ENCODE assay signal across 42 cellular contexts in genomic region chr3:122332551-122332950, GRCh38. TPM values are rescaled to one million over a fixed set of nuclear protein-coding genes. Genes with fewer than 3 reads are reported as not detected.
"Had no signal": no experiment of that assay in that cellular context is flagged by ENCODE, and none has a peak within 500 bp of the region (broad histone marks: within the 10 kb centered on the region; RNA-seq: fewer than 3 reads in every experiment).

No MANE protein-coding gene starts in this region.

- H3K9me3 Mint-ChIP-seq: activated naive CD4-positive, alpha-beta T cell treated with anti-CD3 and anti-CD28 coated beads for 36 hours; activated naive CD4-positive, alpha-beta T cell treated with anti-CD3 and anti-CD28 coated beads, Interleukin-2, amount 10 ng/mL, durations not matched to agents 7 days and 5 days; activated naive CD4-positive, alpha-beta T cell treated with anti-CD3 and anti-CD28 coated beads, Interleukin-2, amount 50 U/mL, for 24 hours; activated naive CD4-positive, alpha-beta T cell treated with anti-CD3 and anti-CD28 coated beads, Interleukin-2, amount 50 U/mL, for 72 hours; activated naive CD8-positive, alpha-beta T cell treated with anti-CD3 and anti-CD28 coated beads for 36 hours; activated naive CD8-positive, alpha-beta T cell treated with anti-CD3 and anti-CD28 coated beads, Interleukin-2, amount 10 ng/mL, durations not matched to agents 7 days and 5 days; activated naive CD8-positive, alpha-beta T cell treated with anti-CD3 and anti-CD28 coated beads, Interleukin-2, amount 50 U/mL, for 24 hours; activated T-cell treated with anti-CD3 and anti-CD28 coated beads, Interleukin-2, amount 50 U/mL, for 24 hours; activated T-cell treated with anti-CD3 and anti-CD28 coated beads, Interleukin-2, amount 50 U/mL, for 4 hours; activated T-cell treated with anti-CD3 and anti-CD28 coated beads, Interleukin-2, amount 50 U/mL, for 72 hours; activated T-helper 1 cell treated with anti-CD3 and anti-CD28 coated beads, Interleukin-12 subunit alpha, Interleukin-12 subunit beta, Interleukin-2, Interleukin-4 antibody, amounts not matched to agents 30 ng/mL and 10 ng/mL and 1 ng/mL, durations not matched to agents 14 hours and 24 hours and 36 hours; activated T-helper 17 cell treated with anti-CD3 and anti-CD28 coated beads, Interleukin-2, amount 50 U/mL, for 72 hours; activated T-helper 2 cell treated with anti-CD3 and anti-CD28 coated beads, Interferon-gamma antibody, Interleukin-2, Interleukin-4, amounts not matched to agents 10 μg/mL and 5 μg/mL and 100 μg/mL, durations not matched to agents 14 hours and 24 hours and 36 hours; brain; central memory CD8-positive, alpha-beta T cell had no signal

- H3K27ac Mint-ChIP-seq: activated naive CD4-positive, alpha-beta T cell treated with anti-CD3 and anti-CD28 coated beads for 36 hours; activated naive CD4-positive, alpha-beta T cell treated with anti-CD3 and anti-CD28 coated beads, Interleukin-2, amount 10 ng/mL, durations not matched to agents 7 days and 5 days; activated naive CD4-positive, alpha-beta T cell treated with anti-CD3 and anti-CD28 coated beads, Interleukin-2, amount 50 U/mL, for 24 hours; activated naive CD4-positive, alpha-beta T cell treated with anti-CD3 and anti-CD28 coated beads, Interleukin-2, amount 50 U/mL, for 72 hours; activated naive CD8-positive, alpha-beta T cell; activated naive CD8-positive, alpha-beta T cell treated with anti-CD3 and anti-CD28 coated beads for 36 hours; activated naive CD8-positive, alpha-beta T cell treated with anti-CD3 and anti-CD28 coated beads, Interleukin-2, amount 10 ng/mL, durations not matched to agents 7 days and 5 days; activated naive CD8-positive, alpha-beta T cell treated with anti-CD3 and anti-CD28 coated beads, Interleukin-2, amount 50 U/mL, for 24 hours; activated T-cell treated with anti-CD3 and anti-CD28 coated beads, Interleukin-2, amount 50 U/mL, for 72 hours; activated T-helper 1 cell treated with anti-CD3 and anti-CD28 coated beads, Interleukin-12 subunit alpha, Interleukin-12 subunit beta, Interleukin-2, Interleukin-4 antibody, amounts not matched to agents 30 ng/mL and 10 ng/mL and 1 ng/mL, durations not matched to agents 14 hours and 24 hours and 36 hours; activated T-helper 17 cell treated with anti-CD3 and anti-CD28 coated beads, Interleukin-2, amount 50 U/mL, for 72 hours; activated T-helper 2 cell treated with anti-CD3 and anti-CD28 coated beads, Interferon-gamma antibody, Interleukin-2, Interleukin-4, amounts not matched to agents 10 μg/mL and 5 μg/mL and 100 μg/mL, durations not matched to agents 14 hours and 24 hours and 36 hours; brain had no signal

- H3K9me3 ChIP-seq: adrenal gland, ascending aorta, body of pancreas, breast epithelium had no signal

- H3K27ac ChIP-seq: adrenal gland, ascending aorta, body of pancreas, brain microvascular endothelial cell, breast epithelium, cardiac muscle cell had no signal

- H3K27me3 ChIP-seq: ascending aorta, body of pancreas, brain microvascular endothelial cell, breast epithelium, cardiac muscle cell had no signal

- H3K4me3 Mint-ChIP-seq: activated naive CD4-positive, alpha-beta T cell treated with anti-CD3 and anti-CD28 coated beads for 36 hours; activated naive CD4-positive, alpha-beta T cell treated with anti-CD3 and anti-CD28 coated beads, Interleukin-2, amount 10 ng/mL, durations not matched to agents 7 days and 5 days; activated naive CD4-positive, alpha-beta T cell treated with anti-CD3 and anti-CD28 coated beads, Interleukin-2, amount 50 U/mL, for 24 hours; activated naive CD8-positive, alpha-beta T cell; activated naive CD8-positive, alpha-beta T cell treated with anti-CD3 and anti-CD28 coated beads for 36 hours; activated naive CD8-positive, alpha-beta T cell treated with anti-CD3 and anti-CD28 coated beads, Interleukin-2, amount 10 ng/mL, durations not matched to agents 7 days and 5 days; activated naive CD8-positive, alpha-beta T cell treated with anti-CD3 and anti-CD28 coated beads, Interleukin-2, amount 50 U/mL, for 24 hours; activated T-cell treated with anti-CD3 and anti-CD28 coated beads, Interleukin-2, amount 50 U/mL, for 24 hours; activated T-cell treated with anti-CD3 and anti-CD28 coated beads, Interleukin-2, amount 50 U/mL, for 4 hours; activated T-cell treated with anti-CD3 and anti-CD28 coated beads, Interleukin-2, amount 50 U/mL, for 72 hours; activated T-helper 1 cell treated with anti-CD3 and anti-CD28 coated beads, Interleukin-12 subunit alpha, Interleukin-12 subunit beta, Interleukin-2, Interleukin-4 antibody, amounts not matched to agents 30 ng/mL and 10 ng/mL and 1 ng/mL, durations not matched to agents 14 hours and 24 hours and 36 hours; activated T-helper 17 cell treated with anti-CD3 and anti-CD28 coated beads, Interleukin-2, amount 50 U/mL, for 72 hours; brain; central memory CD8-positive, alpha-beta T cell had no signal

- H3K36me3 ChIP-seq: adrenal gland, ascending aorta, brain microvascular endothelial cell, breast epithelium, cardiac muscle cell had no signal

- H3K4me1 ChIP-seq: adrenal gland, ascending aorta, body of pancreas, breast epithelium had no signal

- DNase-seq: activated effector memory CD4-positive, alpha-beta T cell treated with anti-CD3 and anti-CD28 coated beads, Interleukin-2, amount 50 U/mL, for 16 hours; activated effector memory CD4-positive, alpha-beta T cell treated with Interleukin-2 at 50 U/mL for 16 hours; activated gamma-delta T cell; activated gamma-delta T cell treated with Interleukin-2 at 50 U/mL for 16 hours; activated naive CD4-positive, alpha-beta T cell; activated naive CD4-positive, alpha-beta T cell treated with anti-CD3 and anti-CD28 coated beads for 36 hours; activated naive CD4-positive, alpha-beta T cell treated with anti-CD3 and anti-CD28 coated beads, Interleukin-2, amount 10 ng/mL, durations not matched to agents 7 days and 5 days; activated naive CD4-positive, alpha-beta T cell treated with anti-CD3 and anti-CD28 coated beads, Interleukin-2, amount 50 U/mL, for 16 hours; activated naive CD4-positive, alpha-beta T cell treated with Interleukin-2 at 50 U/mL for 16 hours; activated naive CD8-positive, alpha-beta T cell treated with anti-CD3 and anti-CD28 coated beads for 36 hours; activated naive CD8-positive, alpha-beta T cell treated with anti-CD3 and anti-CD28 coated beads, Interleukin-2, amount 10 ng/mL, durations not matched to agents 7 days and 5 days; activated naive CD8-positive, alpha-beta T cell treated with anti-CD3 and anti-CD28 coated beads, Interleukin-2, amount 50 U/mL, for 24 hours; activated T-cell treated with anti-CD3 and anti-CD28 coated beads, Interleukin-2, amount 50 U/mL, for 1 hour; activated T-cell treated with anti-CD3 and anti-CD28 coated beads, Interleukin-2, amount 50 U/mL, for 24 hours; activated T-cell treated with anti-CD3 and anti-CD28 coated beads, Interleukin-2, amount 50 U/mL, for 4 hours; activated T-cell treated with anti-CD3 and anti-CD28 coated beads, Interleukin-2, amount 50 U/mL, for 48 hours; activated T-cell treated with anti-CD3 and anti-CD28 coated beads, Interleukin-2, amount 50 U/mL, for 72 hours; adrenal gland; amniotic stem cell; amygdala; anterior cingulate cortex; aorta; body of pancreas; brain microvascular endothelial cell; caudate nucleus; central memory CD4-positive, alpha-beta T cell; cerebellar nuclear complex had no signal

- H3K36me3 Mint-ChIP-seq: activated naive CD4-positive, alpha-beta T cell treated with anti-CD3 and anti-CD28 coated beads, Interleukin-2, amount 10 ng/mL, durations not matched to agents 7 days and 5 days; activated naive CD4-positive, alpha-beta T cell treated with anti-CD3 and anti-CD28 coated beads, Interleukin-2, amount 50 U/mL, for 24 hours; activated naive CD4-positive, alpha-beta T cell treated with anti-CD3 and anti-CD28 coated beads, Interleukin-2, amount 50 U/mL, for 72 hours; activated naive CD8-positive, alpha-beta T cell; activated naive CD8-positive, alpha-beta T cell treated with anti-CD3 and anti-CD28 coated beads for 36 hours; activated naive CD8-positive, alpha-beta T cell treated with anti-CD3 and anti-CD28 coated beads, Interleukin-2, amount 10 ng/mL, durations not matched to agents 7 days and 5 days; brain had no signal

- H3K4me3 ChIP-seq: adrenal gland, ascending aorta, body of pancreas, breast epithelium, cardiac muscle cell had no signal

- H3K27me3 Mint-ChIP-seq: activated T-cell treated with anti-CD3 and anti-CD28 coated beads, Interleukin-2, amount 50 U/mL, for 24 hours had no signal

- FAIRE-seq: astrocyte, bronchial epithelial cell had no signal

- H3K4me1 Mint-ChIP-seq: activated naive CD4-positive, alpha-beta T cell treated with anti-CD3 and anti-CD28 coated beads, Interleukin-2, amount 10 ng/mL, durations not matched to agents 7 days and 5 days; activated naive CD4-positive, alpha-beta T cell treated with anti-CD3 and anti-CD28 coated beads, Interleukin-2, amount 50 U/mL, for 24 hours; activated naive CD8-positive, alpha-beta T cell treated with anti-CD3 and anti-CD28 coated beads for 36 hours; activated naive CD8-positive, alpha-beta T cell treated with anti-CD3 and anti-CD28 coated beads, Interleukin-2, amount 10 ng/mL, durations not matched to agents 7 days and 5 days; activated T-helper 17 cell treated with anti-CD3 and anti-CD28 coated beads, Interleukin-2, amount 50 U/mL, for 72 hours; brain; central memory CD8-positive, alpha-beta T cell had no signal

RNA-seq across cellular contexts. Expression of gene CSTA, which starts 7.5 kb away (rescaled TPM):
- total RNA-seq: activated naive CD4-positive, alpha-beta T cell treated with anti-CD3 and anti-CD28 coated beads for 36 hours; activated naive CD4-positive, alpha-beta T cell treated with anti-CD3 and anti-CD28 coated beads, Interleukin-2, amount 50 U/mL, for 72 hours; activated naive CD8-positive, alpha-beta T cell treated with anti-CD3 and anti-CD28 coated beads for 36 hours; activated naive CD8-positive, alpha-beta T cell treated with anti-CD3 and anti-CD28 coated beads, Interleukin-2, amount 10 ng/mL, durations not matched to agents 7 days and 5 days; activated T-cell treated with anti-CD3 and anti-CD28 coated beads, Interleukin-2, amount 50 U/mL, for 4 hours; activated T-helper 1 cell treated with anti-CD3 and anti-CD28 coated beads, Interleukin-12 subunit alpha, Interleukin-12 subunit beta, Interleukin-2, Interleukin-4 antibody, amounts not matched to agents 30 ng/mL and 10 ng/mL and 1 ng/mL, durations not matched to agents 14 hours and 24 hours and 36 hours; activated T-helper 17 cell treated with anti-CD3 and anti-CD28 coated beads, Interleukin-2, amount 50 U/mL, for 72 hours; activated T-helper 2 cell treated with anti-CD3 and anti-CD28 coated beads, Interferon-gamma antibody, Interleukin-2, Interleukin-4, amounts not matched to agents 10 μg/mL and 5 μg/mL and 100 μg/mL, durations not matched to agents 14 hours and 24 hours and 36 hours; ascending aorta; cardiac muscle cell; cerebellum; chondrocyte had no signal
- polyA plus RNA-seq: cardiac muscle cell had no signal

RNA-seq across cellular contexts. Expression of gene MIX23, which starts 50.5 kb away (rescaled TPM):
- total RNA-seq: ascending aorta had no signal
